12 cellular contexts compared by ENCODE assay signal in genomic region chr1:172902861-172903381, GRCh38.
DNase-seq lines count a peak whose midpoint lies in the region; ATAC-seq, FAIRE-seq and TF ChIP-seq lines count a peak whose summit lies in the region.
"Had no signal": no experiment of that assay in that cellular context is flagged by ENCODE, and none has a peak within 500 bp of the region (broad histone marks: within the 10 kb centered on the region; RNA-seq: fewer than 3 reads in every experiment).

No MANE protein-coding gene starts in this region.

- no peak for TF ChIP-seq RAD21 in K562 (CRISPR knock-in tag; conservative IDR thresholded peaks at IDR 0.05 in 1 of 2, IDR thresholded peaks at IDR 0.05 in 1 of 2)

- DNase-seq in COLO829 (ENCODE audit: low spot score) (peak; percentile 84), HT1080 (ENCODE audit: low read depth) (peak; percentile 60), K562 (ENCODE audit: extremely low read depth in 1 of 4, low spot score in 3 of 4) (no peak), kidney glomerular epithelial cell (lab: John Stamatoyannopoulos, UW) (peak; percentile 41), HuH-7.5 (ENCODE audit: low spot score) (no peak), Right ventricle myocardium superior (no peak), Ammon's horn (ENCODE audit: low spot score) (no peak)
- DNase-seq: activated CD8-positive, alpha-beta memory T cell treated with anti-CD3 and anti-CD28 coated beads, Interleukin-2, amount 50 U/mL, for 4 hours; COR-L47; Kasumi-1; substantia nigra had no signal

- intact Hi-C loops in K562 (cut with micrococcal nuclease) (no loop called here), Right ventricle myocardium superior (cut with DNase I) (no loop called here)

- TF ChIP-seq CTCF in K562 (IDR thresholded peaks at IDR 0.05 in 2 of 3, conservative IDR thresholded peaks at IDR 0.05 in 1 of 3; ENCODE audit: insufficient read depth in 2 of 3, low read depth in 1 of 3, low read length in 3 of 3): no peak

- H3K9me1 ChIP-seq in K562 (ENCODE audit: control insufficient read depth, insufficient read depth, low read length): no peaks in the 10 kb centered on the region

- no peak for ATAC-seq in K562
- ATAC-seq in HG02840 (IDR thresholded peaks at IDR 0.05; ENCODE audit: low FRiP score, unreplicated experiment): no peak
- ATAC-seq in Right ventricle myocardium superior (ENCODE audit: poor library complexity): no peak

- no peak overlapping the region for H3K9ac ChIP-seq in K562 (ENCODE audit: insufficient read depth in 1 of 2, low read depth in 2 of 2, low read length in 2 of 2)

- no peak for FAIRE-seq in K562 (lab: Jason Lieb, UNC)

- 15% methylated on average over 1 of the region's 1 CpG for WGBS in K562 (ENCODE audit: insufficient coverage, low coverage, missing lambda C conversion rate)

- no peak overlapping the region for H3K27ac ChIP-seq in K562 (ENCODE audit: extremely low read depth, low read depth, low read length)

- POLR2A ChIA-PET in K562 (lab: Yijun Ruan, JAX): interaction anchor here (1.6 kb wide), 1 partner anchor 8 kb away, joined by 4 read pairs; no protein-coding TSS in a partner anchor

- H3K79me2 ChIP-seq in K562 (ENCODE audit: control insufficient read depth, insufficient read depth, low read length): no peaks in the 10 kb centered on the region

- in situ Hi-C loops in K562 (cut with MboI): no loop called here

- H3K36me3 ChIP-seq in K562 (ENCODE audit: control insufficient read depth, insufficient read depth, low read length): no peaks in the 10 kb centered on the region

- BruUV-seq in K562 (replicated peaks; lab: Mats Ljungman, UMichigan): no TSS peak

- peaks cover 0 to 5% of the 10 kb centered on the region in 2 experiments; a peak in 2 of 5 replicates for H3K4me1 ChIP-seq in K562 (replicated peaks in 1 of 2; ENCODE audit: control insufficient read depth in 2 of 2, insufficient read depth in 2 of 2, low read length in 2 of 2)

- no peak for TF ChIP-seq POLR2A in K562 (conservative IDR thresholded peaks at IDR 0.05)

- no peaks in the 10 kb centered on the region for H4K20me1 ChIP-seq in K562 (replicated peaks; ENCODE audit: control insufficient read depth, insufficient read depth, low read length)

- CTCF ChIA-PET in K562 (lab: Yijun Ruan, JAX; ENCODE audit: low intra/inter-chr PET ratio): no interaction called here

- H3K4me2 ChIP-seq in K562 (ENCODE audit: insufficient read depth, low read length): no peak overlapping the region

- H3K4me3 ChIP-seq in K562: no peak overlapping the region

- H3K27me3 ChIP-seq in K562 (ENCODE audit: control insufficient read depth in 2 of 2, insufficient read depth in 2 of 2, low read length in 2 of 2): no peaks in the 10 kb centered on the region

- TF ChIP-seq EP300 in K562 (IDR thresholded peaks at IDR 0.05; ENCODE audit: low read length): no peak

- peaks cover 3% of the 10 kb centered on the region for H3K9me3 ChIP-seq in K562 (replicated peaks; ENCODE audit: control insufficient read depth, insufficient read depth, low read depth, low read length)

- no peak overlapping the region; the same call in 1 of the 2 replicates for H2AFZ ChIP-seq in K562 (ENCODE audit: low read depth, low read length)

TF ChIP-seq in K562, 482 proteins besides CTCF, POLR2A, EP300 and RAD21:
- TF ChIP-seq ZNF165 (CRISPR knock-in tag; IDR thresholded peaks at IDR 0.05; ENCODE audit: borderline replicate concordance): no peak
- TF ChIP-seq FOSL1 (tag; conservative IDR thresholded peaks at IDR 0.05): peak; percentile 58; the same call in 1 of the 2 replicates

Comparison
In these comparisons a context has a peak if more than half of its experiments do, and no peak if none do; other contexts are left out.
1. DNase-seq: peak in COLO829 (single experiment), HT1080 (single experiment) and kidney glomerular epithelial cell (single experiment); none in K562 (0 of 4), HuH-7.5 (single experiment), Right ventricle myocardium superior (single experiment) and Ammon's horn (single experiment).